Comparison of ENCODE assay signal across 2 cellular contexts in genomic region chr11:100832851-100833250, GRCh38.
A peak's percentile ranks its signal among the peaks of the same experiment; 100 is the strongest.
TF ChIP-seq lines count a peak whose summit lies in the region.

No MANE protein-coding gene starts in this region.

TF ChIP-seq in liver, 16 proteins besides CTCF, POLR2A, EP300 and RAD21:
- TF ChIP-seq TAF1 (conservative IDR thresholded peaks at IDR 0.05) = no peak
- TF ChIP-seq HNF4A (conservative IDR thresholded peaks at IDR 0.05) = peak; percentile 60 to 67
- TF ChIP-seq JUND (IDR thresholded peaks at IDR 0.05) = no peak
- TF ChIP-seq RXRA (IDR thresholded peaks at IDR 0.05) = peak in 1 of 2 donors; percentile 26
- TF ChIP-seq SP1 (IDR thresholded peaks at IDR 0.05) = peak; percentile 26
- peak; percentile 77 for TF ChIP-seq YY1 (IDR thresholded peaks at IDR 0.05)
- TF ChIP-seq MAX (IDR thresholded peaks at IDR 0.05) = peak; percentile 20

TF ChIP-seq in HepG2, 621 proteins besides CTCF, POLR2A, EP300 and RAD21:
- TF ChIP-seq FOXO4 (CRISPR knock-in tag; conservative IDR thresholded peaks at IDR 0.05) = no peak
- TF ChIP-seq GPBP1L1 (CRISPR knock-in tag; IDR thresholded peaks at IDR 0.05) = no peak
- TF ChIP-seq ZNF558 (CRISPR knock-in tag; IDR thresholded peaks at IDR 0.05; ENCODE audit: borderline replicate concordance) = no peak
